In the genomic region with DNA sequence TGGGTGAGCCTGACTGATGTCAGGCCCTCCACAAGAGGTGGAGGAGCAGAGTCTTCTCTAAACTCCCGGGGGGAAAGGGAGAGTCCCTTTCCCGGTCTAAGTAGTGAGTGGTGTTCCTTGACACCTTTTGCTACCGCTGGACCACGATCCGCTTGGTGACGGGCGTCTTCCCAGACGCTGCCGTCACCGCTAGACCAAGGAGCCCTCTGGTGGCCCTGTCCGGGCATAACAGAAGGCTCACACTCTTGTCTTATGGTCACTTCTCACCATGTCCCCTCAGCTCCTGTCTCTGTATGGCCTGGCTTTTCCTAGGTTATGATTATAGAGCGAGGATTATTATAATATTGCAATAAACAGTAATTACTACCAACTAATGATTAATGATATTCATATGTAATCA, we compare ENCODE assay signal across 8 cellular contexts. TPM values are rescaled to one million over a fixed set of nuclear protein-coding genes. Genes with fewer than 3 reads are reported as not detected.
DNase-seq lines count a peak whose midpoint lies in the region; ATAC-seq, FAIRE-seq and TF ChIP-seq lines count a peak whose summit lies in the region.
"Not testable (repeated sequence)": the region's sequence is repeated elsewhere in the genome, so short reads cannot be mapped to it uniquely, and the experiment has no call there.

No MANE protein-coding gene starts in this region.

- peaks cover 12% of the 10 kb centered on the region in 2 donors for H3K4me1 Mint-ChIP-seq in effector memory CD8-positive, alpha-beta T cell (ENCODE audit: low read depth in 2 of 2)

- H3K4me3 ChIP-seq in BE2C (ENCODE audit: low read depth, low read length); HFF-Myc (replicated peaks; ENCODE audit: low read depth, low read length); WERI-Rb-1 (ENCODE audit: low read depth, low read length); pancreas: not testable (repeated sequence)

- H3K4me3 Mint-ChIP-seq in effector memory CD8-positive, alpha-beta T cell: not testable (repeated sequence)

- H3K9me3 ChIP-seq in BE2C; WERI-Rb-1 (ENCODE audit: severe bottlenecking); pancreas: not testable (repeated sequence)

- not testable (repeated sequence) for H3K27ac Mint-ChIP-seq in effector memory CD8-positive, alpha-beta T cell

- not testable (repeated sequence) for H3K4me1 ChIP-seq in BE2C, pancreas

- WGBS in pancreas, 2 donors: 13 to 14% methylated on average over 12 of the region's 12 CpGs

- FAIRE-seq in pancreas (lab: Jason Lieb, UNC): peak; percentile 13

- not testable (repeated sequence) for H3K27me3 Mint-ChIP-seq in effector memory CD8-positive, alpha-beta T cell

- not testable (repeated sequence) for H3K27me3 ChIP-seq in BE2C; WERI-Rb-1 (ENCODE audit: insufficient read depth, low read depth, severe bottlenecking); pancreas

- TF ChIP-seq CTCF in BE2C (IDR thresholded peaks at IDR 0.05; ENCODE audit: low read depth, low read length): peak; percentile 65
- TF ChIP-seq CTCF in HFF-Myc (IDR thresholded peaks at IDR 0.05; ENCODE audit: low read depth, low read length, missing control alignments): peak; percentile 57
- peak; percentile 32; the same call in 1 of the 2 replicates for TF ChIP-seq CTCF in WERI-Rb-1 (IDR thresholded peaks at IDR 0.05; ENCODE audit: low read depth, low read length)
- peak; percentile 48 to 77 (median 69) for TF ChIP-seq CTCF in pancreas (IDR thresholded peaks at IDR 0.05)

- H3K27ac ChIP-seq in WERI-Rb-1, pancreas: not testable (repeated sequence)

- ATAC-seq in effector memory CD8-positive, alpha-beta T cell (replicated peaks): not testable (repeated sequence)
- peak in 1 of 4 donors; percentile 33 for ATAC-seq in pancreas

- H3K36me3 ChIP-seq in BE2C: peaks cover 64% of the 10 kb centered on the region
- peaks cover 43% of the 10 kb centered on the region for H3K36me3 ChIP-seq in WERI-Rb-1
- not testable (repeated sequence) for H3K36me3 ChIP-seq in pancreas

- not testable (repeated sequence) for H3K36me3 Mint-ChIP-seq in effector memory CD8-positive, alpha-beta T cell (ENCODE audit: insufficient read depth)

- intact Hi-C loops in pancreas (cut with DNase I): loop anchor here in 1 of 3 donors (10.0 kb wide), 1 partner anchor 78 kb away; no protein-coding TSS in a partner anchor

- not testable (repeated sequence) for H3K9me3 Mint-ChIP-seq in effector memory CD8-positive, alpha-beta T cell

- DNase-seq in BE2C (peak; percentile 63), WERI-Rb-1 (peak; percentile 28), islet precursor cell (peak; percentile 64), pancreas (peak; percentile 41 to 83 (median 68))
- not testable (repeated sequence) for DNase-seq in HFF-Myc (ENCODE audit: extremely low read depth, low read depth)
- peak; percentile 86 for DNase-seq in activated effector memory CD4-positive, alpha-beta T cell treated with anti-CD3 and anti-CD28 coated beads, Interleukin-2, amount 50 U/mL, for 16 hours
- peak; percentile 49 to 64 (median 63) for DNase-seq in effector memory CD8-positive, alpha-beta T cell
- DNase-seq in stimulated activated CD8-positive, alpha-beta memory T cell treated with anti-CD3 and anti-CD28 coated beads, Interleukin-15, amount 100 ng/mL, for 48 hours (ENCODE audit: low read depth in 2 of 2): peak; percentile 12 to 19

RNA-seq across cellular contexts. Expression of a gene that starts 23.4 kb away (rescaled TPM):
- polyA plus RNA-seq in BE2C (2012; ENCODE audit: insufficient read depth, insufficient read length, low read depth): 28.5 TPM
- 1 to 10 TPM in 5 of 6 donors, under 1 TPM in 1; 0.51 to 3.0 (median 2.1) TPM for total RNA-seq in pancreas
- 1 to 10 TPM; 3.7 to 5.7 TPM for polyA plus RNA-seq in pancreas

RNA-seq across cellular contexts. Expression of a gene that starts 35.2 kb away (rescaled TPM):
- polyA plus RNA-seq in BE2C (2012; ENCODE audit: insufficient read depth, insufficient read length, low read depth): 11.5 TPM
- 1 to 10 TPM; 1.6 to 3.8 (median 2.6) TPM for total RNA-seq in pancreas
- 10 to 100 TPM in 1 of 2 donors, 1 to 10 TPM in 1; 6.7 to 11.5 TPM for polyA plus RNA-seq in pancreas
